Comparison of ENCODE assay signal across 9 cellular contexts in the genomic region with DNA sequence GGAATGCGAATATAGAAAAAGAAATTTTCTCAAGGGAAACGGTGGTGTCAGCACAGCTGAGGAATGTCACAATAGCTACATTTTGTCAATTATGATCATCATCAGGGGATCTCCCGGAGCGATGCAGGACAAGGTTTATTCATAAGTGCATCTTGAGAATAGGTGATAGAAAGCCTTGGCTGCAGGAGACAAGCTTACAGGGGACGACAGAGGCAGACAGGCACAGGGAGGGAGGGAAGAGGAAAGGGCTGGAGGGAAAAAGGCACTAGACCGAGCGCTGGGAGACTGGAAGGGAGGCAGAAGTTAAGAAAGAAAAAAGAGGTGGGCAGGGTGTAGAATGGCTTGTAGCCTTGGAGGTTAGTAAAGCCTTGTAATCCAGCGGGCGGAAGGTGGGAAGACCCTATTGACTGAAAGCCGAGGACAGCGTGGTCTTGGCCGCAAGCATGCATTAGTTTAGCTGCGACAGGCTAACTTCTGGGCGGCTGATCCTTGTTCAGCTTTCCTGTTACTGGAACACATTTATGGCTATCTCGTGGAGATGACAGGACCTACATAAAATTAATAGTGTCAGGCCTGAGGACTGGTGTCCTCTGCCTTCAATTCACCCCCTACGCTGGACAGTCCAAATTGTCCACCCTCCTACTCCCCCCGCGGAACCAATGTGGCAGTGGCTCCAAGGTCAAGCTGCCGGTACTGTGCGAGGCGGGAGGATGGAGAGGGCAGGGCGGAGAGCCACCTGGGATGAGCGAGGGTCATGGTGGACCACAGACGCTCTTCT. TPM values are rescaled to one million over a fixed set of nuclear protein-coding genes. Genes with fewer than 3 reads are reported as not detected.
DNase-seq lines count a peak whose midpoint lies in the region; ATAC-seq, FAIRE-seq and TF ChIP-seq lines count a peak whose summit lies in the region.
"Had no signal": no experiment of that assay in that cellular context is flagged by ENCODE, and none has a peak within 500 bp of the region (broad histone marks: within the 10 kb centered on the region; RNA-seq: fewer than 3 reads in every experiment).

No MANE protein-coding gene starts in this region.

- H3K9me3 ChIP-seq in CD8-positive, alpha-beta memory T cell (ENCODE audit: low read length): no peaks in the 10 kb centered on the region
- no peaks in the 10 kb centered on the region for H3K9me3 ChIP-seq in endothelial cell of umbilical vein (replicated peaks; ENCODE audit: control insufficient read depth, insufficient read depth, low read length)
- no peaks in the 10 kb centered on the region for H3K9me3 ChIP-seq in muscle layer of colon (ENCODE audit: low read length)
- H3K9me3 ChIP-seq in uterus: no peaks in the 10 kb centered on the region
- H3K9me3 ChIP-seq: neutrophil had no signal

- FAIRE-seq in endothelial cell of umbilical vein (lab: Jason Lieb, UNC): peak; percentile 12

- no peak overlapping the region for H3K27ac ChIP-seq in CD8-positive, alpha-beta memory T cell (ENCODE audit: low read depth, low read length)
- H3K27ac ChIP-seq in RWPE1 (peak overlapping the region; percentile 89), endothelial cell of umbilical vein (ENCODE audit: insufficient read depth, low read depth, low read length) (peak overlapping the region; percentile 82), muscle layer of colon (ENCODE audit: low read depth, low read length) (peak overlapping the region; percentile 85), uterus (peak overlapping the region; percentile 86 to 96)
- H3K27ac ChIP-seq: neutrophil had no signal

- POLR2A ChIA-PET in CD8-positive, alpha-beta memory T cell (lab: Charles Lee): no interaction called here
- POLR2A ChIA-PET in RWPE1 (lab: Yijun Ruan, JAX; ENCODE audit: low non-redundant PET) (no interaction called here), endothelial cell of umbilical vein (lab: Charles Lee) (no interaction called here)

- H3K27me3 ChIP-seq in CD8-positive, alpha-beta memory T cell (ENCODE audit: insufficient read depth, low read length, poor library complexity, severe bottlenecking): no peaks in the 10 kb centered on the region
- H3K27me3 ChIP-seq in endothelial cell of umbilical vein (ENCODE audit: control insufficient read depth in 2 of 2, insufficient read depth in 2 of 2, low read length in 2 of 2) (no peaks in the 10 kb centered on the region), muscle layer of colon (ENCODE audit: control insufficient read depth in 1 of 2, insufficient read depth in 2 of 2, low read length in 2 of 2) (no peaks in the 10 kb centered on the region), uterus (no peaks in the 10 kb centered on the region)

- no peaks in the 10 kb centered on the region for H3K9me1 ChIP-seq in endothelial cell of umbilical vein (replicated peaks; ENCODE audit: control insufficient read depth, extremely low read depth, insufficient read depth, low read length)

- no peaks in the 10 kb centered on the region for H3K36me3 ChIP-seq in CD8-positive, alpha-beta memory T cell (ENCODE audit: insufficient read depth, low read length)
- H3K36me3 ChIP-seq in endothelial cell of umbilical vein (ENCODE audit: control insufficient read depth in 2 of 2, extremely low read depth in 1 of 2, insufficient read depth in 2 of 2, low read length in 2 of 2): no peaks in the 10 kb centered on the region
- no peaks in the 10 kb centered on the region for H3K36me3 ChIP-seq in muscle layer of colon (ENCODE audit: insufficient read depth, low read length)
- no peaks in the 10 kb centered on the region for H3K36me3 ChIP-seq in uterus
- H3K36me3 ChIP-seq: neutrophil had no signal

- H3K79me2 ChIP-seq in endothelial cell of umbilical vein (ENCODE audit: control insufficient read depth, insufficient read depth, low read length): peaks cover 32% of the 10 kb centered on the region

- intact Hi-C loops in endothelial cell of umbilical vein (cut with micrococcal nuclease): loop anchor here (2.0 kb wide), 1 partner anchor 549 kb away; no protein-coding TSS in a partner anchor
- intact Hi-C loops in uterus (cut with DNase I; ENCODE audit: low total_unique reads): no loop called here

- peaks cover 7% of the 10 kb centered on the region for H4K20me1 ChIP-seq in endothelial cell of umbilical vein (replicated peaks; ENCODE audit: control insufficient read depth, extremely low read depth, insufficient read depth, low read length)

- no TSS peak for BruUV-seq in endothelial cell of umbilical vein (replicated peaks; lab: Mats Ljungman, UMichigan)

- H3K36me3 Mint-ChIP-seq in CD8-positive, alpha-beta memory T cell: peaks cover 0 to 10% (median 0%) of the 10 kb centered on the region in 3 donors

- CTCF ChIA-PET in CD8-positive, alpha-beta memory T cell (lab: Charles Lee): interaction anchor here (1.0 to 2.0 kb wide), 2 partner anchors 10 to 546 kb away, joined by 3 to 6 read pairs; no protein-coding TSS in a partner anchor
- CTCF ChIA-PET in RWPE1 (lab: Yijun Ruan, JAX): no interaction called here
- CTCF ChIA-PET in endothelial cell of umbilical vein (lab: Charles Lee): interaction anchor here (0.6 to 3.0 kb wide), 6 partner anchors 10 to 1792 kb away, joined by 3 to 14 read pairs (median 5); no protein-coding TSS in a partner anchor

- DNase-seq in CD8-positive, alpha-beta memory T cell: no peak
- DNase-seq in RWPE1 (ENCODE audit: low spot score) (peak; percentile 1), endothelial cell of umbilical vein (ENCODE audit: low read depth, low spot score) (no peak), uterus (peak; percentile 23 to 31), NCI-H2227 (lab: John Stamatoyannopoulos, UW; ENCODE audit: unreplicated experiment) (no peak), COLO668 (lab: John Stamatoyannopoulos, UW; ENCODE audit: unreplicated experiment) (no peak)

- peaks cover 31 to 43% (median 36%) of the 10 kb centered on the region in 3 donors for H3K4me1 Mint-ChIP-seq in CD8-positive, alpha-beta memory T cell

- H3K4me1 ChIP-seq in CD8-positive, alpha-beta memory T cell (ENCODE audit: insufficient read depth, low read length): peaks cover 15% of the 10 kb centered on the region
- peaks cover 23% of the 10 kb centered on the region for H3K4me1 ChIP-seq in endothelial cell of umbilical vein (ENCODE audit: control insufficient read depth, extremely low read depth, insufficient read depth, low read length)
- H3K4me1 ChIP-seq in muscle layer of colon (ENCODE audit: insufficient read depth, low read length): peaks cover 23% of the 10 kb centered on the region
- H3K4me1 ChIP-seq in uterus: no peaks in the 10 kb centered on the region

- H2AFZ ChIP-seq in endothelial cell of umbilical vein (ENCODE audit: low read depth, low read length): peak overlapping the region; percentile 98

- no peak for ATAC-seq in HG03039 (IDR thresholded peaks at IDR 0.05; ENCODE audit: unreplicated experiment)

- peak overlapping the region; percentile 94 for H3K4me2 ChIP-seq in endothelial cell of umbilical vein (ENCODE audit: insufficient read depth, low read length)

- H3K27me3 Mint-ChIP-seq in CD8-positive, alpha-beta memory T cell: peaks cover 0 to 17% of the 10 kb centered on the region in 2 donors

- no peak for TF ChIP-seq CTCF in RWPE1 (conservative IDR thresholded peaks at IDR 0.05; ENCODE audit: low read depth)
- TF ChIP-seq CTCF in endothelial cell of umbilical vein (IDR thresholded peaks at IDR 0.05; ENCODE audit: extremely low read depth in 1 of 2, insufficient read depth in 1 of 2, low read depth in 1 of 2, low read length in 2 of 2): no peak
- no peak for TF ChIP-seq CTCF in uterus (IDR thresholded peaks at IDR 0.05)

- no peaks in the 10 kb centered on the region for H3K9me3 Mint-ChIP-seq in CD8-positive, alpha-beta memory T cell

- H3K9ac ChIP-seq in endothelial cell of umbilical vein (replicated peaks; ENCODE audit: extremely low read depth, insufficient read depth, low read length): peak overlapping the region; percentile 87
- peak overlapping the region; percentile 65 for H3K9ac ChIP-seq in muscle layer of colon (ENCODE audit: low read length)

- dilution Hi-C loops in endothelial cell of umbilical vein (cut with MboI; ENCODE audit: extremely low pct_ligation_motif_present, low sequenced_read_pairs): no loop called here

- peak overlapping the region; percentile 81 to 94 (median 90) for H3K27ac Mint-ChIP-seq in CD8-positive, alpha-beta memory T cell

- no peak for TF ChIP-seq POLR2A in endothelial cell of umbilical vein (IDR thresholded peaks at IDR 0.05; ENCODE audit: low read depth, low read length)
- no peak for TF ChIP-seq POLR2A in uterus (IDR thresholded peaks at IDR 0.05)

- H3K4me3 ChIP-seq in CD8-positive, alpha-beta memory T cell (ENCODE audit: low read length): peak overlapping the region; percentile 79
- H3K4me3 ChIP-seq in endothelial cell of umbilical vein (replicated peaks in 1 of 3; ENCODE audit: insufficient read depth in 1 of 3, low read depth in 1 of 3, low read length in 3 of 3) (peak overlapping the region; percentile 91 to 96 (median 96)), muscle layer of colon (ENCODE audit: low read depth in 1 of 2, low read length in 2 of 2) (peak overlapping the region; percentile 76 to 94), uterus (peak overlapping the region; percentile 59 to 96)

- peak overlapping the region; percentile 94 to 97 (median 96) for H3K4me3 Mint-ChIP-seq in CD8-positive, alpha-beta memory T cell

TF ChIP-seq in endothelial cell of umbilical vein, 7 proteins besides CTCF, POLR2A, EP300 and RAD21 (continues in another document):
- TF ChIP-seq POLR2AphosphoS5 (IDR thresholded peaks at IDR 0.05; ENCODE audit: insufficient read depth, low read depth, low read length) (no peak), MYC (IDR thresholded peaks at IDR 0.05; ENCODE audit: low read depth, low read length) (no peak), GATA2 (IDR thresholded peaks at IDR 0.05; ENCODE audit: insufficient read depth, insufficient read length, low read depth, low read length) (no peak), FOS (IDR thresholded peaks at IDR 0.05; ENCODE audit: borderline replicate concordance, insufficient read depth, low read length) (no peak)
- TF ChIP-seq, protein P1, sequence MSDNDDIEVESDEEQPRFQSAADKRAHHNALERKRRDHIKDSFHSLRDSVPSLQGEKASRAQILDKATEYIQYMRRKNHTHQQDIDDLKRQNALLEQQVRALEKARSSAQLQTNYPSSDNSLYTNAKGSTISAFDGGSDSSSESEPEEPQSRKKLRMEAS (IDR thresholded peaks at IDR 0.05; ENCODE audit: insufficient read depth, insufficient read length): no peak

RNA-seq across cellular contexts. Expression of gene NECTIN3, which starts 1.5 kb away (rescaled TPM):
- total RNA-seq in CD8-positive, alpha-beta memory T cell: 10 to 100 TPM; 12.8 to 13.3 TPM
- polyA plus RNA-seq in CD8-positive, alpha-beta memory T cell: 2.2 TPM
- 26.9 and 32.6 TPM in 2 replicates for total RNA-seq in endothelial cell of umbilical vein
- 10.1 and 14.3 TPM in 2 replicates for polyA plus RNA-seq in endothelial cell of umbilical vein
- 12.4 and 13.5 TPM in 2 replicates for polyA plus RNA-seq in endothelial cell of umbilical vein (2011; cell fraction: cytosol; rRNA removed)
- polyA plus RNA-seq in endothelial cell of umbilical vein (2011; cell fraction: nucleus; rRNA removed): 17.8 and 18.3 TPM in 2 replicates
- polyA plus RNA-seq in endothelial cell of umbilical vein (2012): 14.2 and 17.6 TPM in 2 replicates
- polyA minus RNA-seq in endothelial cell of umbilical vein: 43.8 and 58.1 TPM in 2 replicates
- 18.0 TPM for polyA minus RNA-seq in endothelial cell of umbilical vein (2011; cell fraction: cytosol; rRNA and poly(A)+ RNA removed)
- 106 and 116 TPM in 2 replicates for polyA minus RNA-seq in endothelial cell of umbilical vein (2011; cell fraction: nucleus; rRNA and poly(A)+ RNA removed)
- total RNA-seq in uterus: 10 to 100 TPM; 21.8 to 60.3 (median 45.0) TPM

Comparison
In these comparisons a context has a peak if more than half of its experiments do, and no peak if none do; other contexts are left out.
1. DNase-seq: peak in RWPE1 (single experiment) and uterus (2 of 2); none in CD8-positive, alpha-beta memory T cell (0 of 5), endothelial cell of umbilical vein (single experiment), NCI-H2227 (single experiment) and COLO668 (single experiment).
2. Peak in every context shown above with its lines, with median percentiles within 50 percentile points of each other: H3K4me3 ChIP-seq.